ENCODE assay signal across 15 cellular contexts in genomic region chr2:14137643-14138042, GRCh38.
DNase-seq lines count a peak whose midpoint lies in the region; ATAC-seq and TF ChIP-seq lines count a peak whose summit lies in the region.
"Had no signal": no experiment of that assay in that cellular context is flagged by ENCODE, and none has a peak within 500 bp of the region (broad histone marks: within the 10 kb centered on the region; RNA-seq: fewer than 3 reads in every experiment).

No MANE protein-coding gene starts in this region.

- no peaks in the 10 kb centered on the region for H3K9me3 Mint-ChIP-seq in progenitor cell of endocrine pancreas (ENCODE audit: low read depth)

- no peak for ATAC-seq in GM19324 (IDR thresholded peaks at IDR 0.05; ENCODE audit: low FRiP score, unreplicated experiment)
- ATAC-seq in HG02623 (IDR thresholded peaks at IDR 0.05; ENCODE audit: unreplicated experiment) = no peak
- ATAC-seq: activated CD4-positive, alpha-beta T cell treated with anti-CD3 and anti-CD28 coated beads for 36 hours; activated T-helper 17 cell treated with anti-CD3 and anti-CD28 coated beads, Interleukin-2, amount 50 U/mL, for 72 hours; upper lobe of right lung had no signal

- no peak overlapping the region for H3K27ac Mint-ChIP-seq in progenitor cell of endocrine pancreas
- H3K27ac Mint-ChIP-seq: activated CD4-positive, alpha-beta T cell treated with anti-CD3 and anti-CD28 coated beads for 36 hours; activated T-helper 17 cell treated with anti-CD3 and anti-CD28 coated beads, Interleukin-2, amount 50 U/mL, for 72 hours; immature natural killer cell had no signal

- no peak overlapping the region for H3K4me3 ChIP-seq in choroid plexus epithelial cell (ENCODE audit: low read depth, low read length)
- H3K4me3 ChIP-seq: SJSA1, upper lobe of right lung had no signal

- H3K36me3 Mint-ChIP-seq in progenitor cell of endocrine pancreas (ENCODE audit: insufficient read depth) = no peaks in the 10 kb centered on the region
- H3K36me3 Mint-ChIP-seq: immature natural killer cell had no signal

- peaks cover 4% of the 10 kb centered on the region for H3K4me1 Mint-ChIP-seq in progenitor cell of endocrine pancreas (ENCODE audit: low read depth)
- H3K4me1 Mint-ChIP-seq: activated CD4-positive, alpha-beta T cell treated with anti-CD3 and anti-CD28 coated beads for 36 hours; activated T-helper 17 cell treated with anti-CD3 and anti-CD28 coated beads, Interleukin-2, amount 50 U/mL, for 72 hours; immature natural killer cell had no signal

- peaks cover 8% of the 10 kb centered on the region for H3K27me3 Mint-ChIP-seq in progenitor cell of endocrine pancreas
- H3K27me3 Mint-ChIP-seq: activated CD4-positive, alpha-beta T cell treated with anti-CD3 and anti-CD28 coated beads for 36 hours; activated T-helper 17 cell treated with anti-CD3 and anti-CD28 coated beads, Interleukin-2, amount 50 U/mL, for 72 hours had no signal

- DNase-seq in NCI-H2196 (lab: John Stamatoyannopoulos, UW; ENCODE audit: unreplicated experiment) = peak; percentile 21
- no peak for DNase-seq in NCI-H2196 treated with DMSO at 0.1 percent for 48 hours (lab: John Stamatoyannopoulos, UW; ENCODE audit: unreplicated experiment)
- DNase-seq in NCI-H460 (ENCODE audit: extremely low read depth, low read depth) = peak; percentile 38
- peak; percentile 3 for DNase-seq in choroid plexus epithelial cell (ENCODE audit: low read depth)
- no peak for DNase-seq in progenitor cell of endocrine pancreas (ENCODE audit: low spot score, unreplicated experiment)
- DNase-seq in DMS114 treated with DMSO at 0.1 percent for 48 hours (lab: John Stamatoyannopoulos, UW; ENCODE audit: unreplicated experiment) = no peak
- DNase-seq: activated CD4-positive, alpha-beta T cell treated with anti-CD3 and anti-CD28 coated beads for 36 hours; central memory CD4-positive, alpha-beta T cell; immature natural killer cell; NCI-H2107; upper lobe of right lung had no signal

- peak overlapping the region; percentile 68 for H3K4me3 Mint-ChIP-seq in progenitor cell of endocrine pancreas (ENCODE audit: low read depth)
- H3K4me3 Mint-ChIP-seq: activated CD4-positive, alpha-beta T cell treated with anti-CD3 and anti-CD28 coated beads for 36 hours; activated T-helper 17 cell treated with anti-CD3 and anti-CD28 coated beads, Interleukin-2, amount 50 U/mL, for 72 hours; immature natural killer cell had no signal

- peak; percentile 26 for TF ChIP-seq CTCF in choroid plexus epithelial cell (conservative IDR thresholded peaks at IDR 0.05; ENCODE audit: low read depth, low read length)
- TF ChIP-seq CTCF in progenitor cell of endocrine pancreas (IDR thresholded peaks at IDR 0.05; ENCODE audit: unreplicated experiment) = peak; percentile 46

Comparison
In these comparisons a context has a peak if more than half of its experiments do, and no peak if none do; other contexts are left out.
1. DNase-seq: peak in NCI-H2196 (single experiment), NCI-H460 (single experiment) and choroid plexus epithelial cell (single experiment); none in NCI-H2196 treated with DMSO at 0.1 percent for 48 hours (single experiment), progenitor cell of endocrine pancreas (single experiment) and DMS114 treated with DMSO at 0.1 percent for 48 hours (single experiment).